ENCODE assay signal across 10 cellular contexts in the genomic region with DNA sequence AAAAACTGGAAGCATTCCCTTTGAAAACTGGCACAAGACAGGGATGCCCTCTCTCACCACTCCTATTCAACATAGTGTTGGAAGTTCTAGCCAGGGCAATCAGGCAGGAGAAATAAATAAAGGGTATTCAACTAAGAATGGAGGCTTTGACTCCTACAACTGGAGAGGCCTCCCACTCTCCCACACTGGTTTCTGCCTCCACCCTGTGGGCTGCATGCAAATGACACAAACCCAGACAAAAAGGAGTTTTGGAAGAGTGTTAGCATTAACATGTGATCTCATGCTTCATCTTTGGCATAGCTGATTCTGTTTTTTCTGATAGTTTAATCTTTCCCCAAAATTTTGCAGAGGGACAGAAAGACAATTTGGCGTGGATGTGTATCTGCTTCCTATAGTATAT.
DNase-seq lines count a peak whose midpoint lies in the region; ATAC-seq and TF ChIP-seq lines count a peak whose summit lies in the region.
"Had no signal": no experiment of that assay in that cellular context is flagged by ENCODE, and none has a peak within 500 bp of the region (broad histone marks: within the 10 kb centered on the region; RNA-seq: fewer than 3 reads in every experiment).

No MANE protein-coding gene starts in this region.

- H3K27ac ChIP-seq in prostate gland: no peak overlapping the region
- H3K27ac ChIP-seq: BLaER1 treated with 17β-estradiol and CSF1 and Interleukin-3, amounts not matched to agents 10 nM and 100 nM had no signal

- no peaks in the 10 kb centered on the region for H3K36me3 ChIP-seq in prostate gland
- H3K36me3 ChIP-seq: BLaER1 treated with 17β-estradiol and CSF1 and Interleukin-3, amounts not matched to agents 10 nM and 100 nM had no signal

- TF ChIP-seq POLR2A in prostate gland (IDR thresholded peaks at IDR 0.05): no peak

- H3K4me3 ChIP-seq in epithelial cell of proximal tubule (ENCODE audit: low read depth, low read length) (no peak overlapping the region), retinal pigment epithelial cell (ENCODE audit: low read length) (no peak overlapping the region), prostate gland (no peak overlapping the region)
- H3K4me3 ChIP-seq: BLaER1 treated with 17β-estradiol and CSF1 and Interleukin-3, amounts not matched to agents 10 nM and 100 nM had no signal

- TF ChIP-seq CTCF in epithelial cell of proximal tubule (conservative IDR thresholded peaks at IDR 0.05; ENCODE audit: low read depth, low read length): peak; percentile 81
- TF ChIP-seq CTCF in retinal pigment epithelial cell (conservative IDR thresholded peaks at IDR 0.05; ENCODE audit: low read depth, low read length): peak; percentile 82
- peak in 1 of 4 experiments; percentile 4 for TF ChIP-seq CTCF in prostate gland (IDR thresholded peaks at IDR 0.05)

- no peaks in the 10 kb centered on the region for H3K9me3 ChIP-seq in prostate gland
- H3K9me3 ChIP-seq: BLaER1 treated with 17β-estradiol and CSF1 and Interleukin-3, amounts not matched to agents 10 nM and 100 nM had no signal

- intact Hi-C loops in prostate gland (cut with DNase I): loop anchor here (5.0 kb wide), 1 partner anchor 524 kb away; no protein-coding TSS in a partner anchor

- H3K4me1 ChIP-seq in prostate gland (replicated peaks): no peaks in the 10 kb centered on the region

- H3K27me3 ChIP-seq in prostate gland (replicated peaks; ENCODE audit: insufficient read depth): no peaks in the 10 kb centered on the region
- H3K27me3 ChIP-seq: BLaER1 treated with 17β-estradiol and CSF1 and Interleukin-3, amounts not matched to agents 10 nM and 100 nM had no signal

- 97% methylated on average over 1 of the region's 1 CpG for WGBS in prostate gland

- DNase-seq in NCI-H1417 (lab: John Stamatoyannopoulos, UW) (peak; percentile 9 to 27 (median 11)), NCI-H1417 treated with DMSO at 0.1 percent for 48 hours (lab: John Stamatoyannopoulos, UW) (no peak), NCI-H1694 (lab: John Stamatoyannopoulos, UW) (peak; percentile 22), epithelial cell of proximal tubule (ENCODE audit: low read depth) (no peak), retinal pigment epithelial cell (ENCODE audit: low read depth) (peak; percentile 26), prostate gland (ENCODE audit: low spot score) (no peak), T-helper 2 cell (no peak)
- DNase-seq: erythroblast had no signal

- ATAC-seq in HG02840 (IDR thresholded peaks at IDR 0.05; ENCODE audit: low FRiP score, unreplicated experiment): no peak

Comparison
In these comparisons a context has a peak if more than half of its experiments do, and no peak if none do; other contexts are left out.
1. DNase-seq: peak in NCI-H1417 (3 of 3), NCI-H1694 (single experiment) and retinal pigment epithelial cell (single experiment); none in NCI-H1417 treated with DMSO at 0.1 percent for 48 hours (single experiment), epithelial cell of proximal tubule (single experiment), prostate gland (single experiment) and T-helper 2 cell (0 of 5).